ENCODE assay signal across 20 cellular contexts in the genomic region with DNA sequence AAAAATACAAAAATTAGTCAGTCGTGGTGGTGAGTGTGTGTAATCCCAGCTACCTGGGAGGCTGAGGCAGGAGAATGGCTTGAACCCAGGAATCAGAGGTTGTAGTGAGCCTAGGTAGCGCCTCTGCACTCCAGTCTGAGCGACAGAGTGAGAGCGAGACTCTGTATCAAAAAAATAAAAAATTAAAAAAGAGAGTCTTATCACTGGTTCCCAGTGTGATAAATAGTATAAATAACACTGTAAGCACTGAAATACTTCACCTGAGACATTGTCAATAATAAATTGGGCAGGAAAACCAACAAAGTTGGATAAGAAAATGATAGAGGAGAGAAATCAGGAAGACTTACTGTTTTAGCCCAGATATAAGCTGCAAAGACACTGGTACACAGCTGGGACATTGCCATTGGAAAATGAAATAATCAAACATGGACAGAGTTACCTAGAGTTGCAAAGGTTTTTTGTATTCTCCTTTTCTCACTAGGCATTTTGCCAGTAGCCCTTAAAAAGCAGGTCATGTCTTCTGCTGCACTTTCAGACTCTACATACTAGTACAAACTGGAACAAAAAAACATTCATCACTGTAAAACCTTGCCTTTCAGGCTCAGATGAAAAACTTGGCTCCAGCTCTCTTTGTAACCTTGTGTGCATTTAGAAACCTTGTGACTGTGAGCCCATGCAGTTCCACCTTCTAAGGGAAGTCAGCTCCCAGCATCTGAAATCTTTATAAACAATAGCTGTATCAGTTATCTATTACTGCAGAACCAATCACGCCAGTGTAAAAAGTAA. TPM values are rescaled to one million over a fixed set of nuclear protein-coding genes. Genes with fewer than 3 reads are reported as not detected.
"Had no signal": no experiment of that assay in that cellular context is flagged by ENCODE, and none has a peak within 500 bp of the region (broad histone marks: within the 10 kb centered on the region; RNA-seq: fewer than 3 reads in every experiment).

No MANE protein-coding gene starts in this region.

- H3K4me1 ChIP-seq: left lung, tibial artery had no signal

- H3K4me1 Mint-ChIP-seq: activated CD4-positive, alpha-beta T cell treated with anti-CD3 and anti-CD28 coated beads, Interleukin-2, amount 10 ng/mL, durations not matched to agents 24 days and 14 days; activated T-helper 17 cell treated with anti-CD3 and anti-CD28 coated beads, Interleukin-2, amount 50 U/mL, for 72 hours; nephron had no signal

- H3K9me3 ChIP-seq: left lung had no signal

- H3K27me3 ChIP-seq: left lung, tibial artery had no signal

- ATAC-seq: activated T-helper 17 cell treated with anti-CD3 and anti-CD28 coated beads, Interleukin-2, amount 50 U/mL, for 72 hours; left lung; SK-N-SH treated with all-trans-retinoic acid at 6 μM for 48 hours had no signal

- H3K27ac Mint-ChIP-seq: activated B cell treated with CpG ODN at 0.5 μM for 24 hours; activated CD4-positive, alpha-beta T cell treated with anti-CD3 and anti-CD28 coated beads, Interleukin-2, amount 10 ng/mL, durations not matched to agents 24 days and 14 days; activated naive CD4-positive, alpha-beta T cell treated with anti-CD3 and anti-CD28 coated beads for 36 hours; activated T-helper 17 cell treated with anti-CD3 and anti-CD28 coated beads, Interleukin-2, amount 50 U/mL, for 72 hours; nephron; stimulated activated naive CD8-positive, alpha-beta T cell treated with anti-CD3 and anti-CD28 coated beads, Interleukin-15, Interleukin-2, amounts not matched to agents 100 ng/mL and 50 ng/mL, for 24 hours had no signal

- H3K4me3 Mint-ChIP-seq: activated B cell treated with CpG ODN at 0.5 μM for 24 hours; activated CD4-positive, alpha-beta T cell treated with anti-CD3 and anti-CD28 coated beads, Interleukin-2, amount 10 ng/mL, durations not matched to agents 24 days and 14 days; activated naive CD4-positive, alpha-beta T cell treated with anti-CD3 and anti-CD28 coated beads for 36 hours; activated T-helper 17 cell treated with anti-CD3 and anti-CD28 coated beads, Interleukin-2, amount 50 U/mL, for 72 hours; nephron; stimulated activated naive CD8-positive, alpha-beta T cell treated with anti-CD3 and anti-CD28 coated beads, Interleukin-15, Interleukin-2, amounts not matched to agents 100 ng/mL and 50 ng/mL, for 24 hours had no signal

- H3K27ac ChIP-seq: left lung, tibial artery had no signal

- H3K4me3 ChIP-seq: left lung, tibial artery had no signal

- H3K36me3 ChIP-seq: left lung, tibial artery had no signal

- DNase-seq: activated B cell treated with CpG ODN at 0.5 μM for 24 hours; activated CD4-positive, alpha-beta T cell treated with anti-CD3 and anti-CD28 coated beads, Interleukin-2, amount 10 ng/mL, durations not matched to agents 24 days and 14 days; activated naive CD4-positive, alpha-beta T cell treated with anti-CD3 and anti-CD28 coated beads for 36 hours; activated T-cell treated with anti-CD3 and anti-CD28 coated beads for 4 hours; central memory CD4-positive, alpha-beta T cell; cortex of kidney; effector CD8-positive, alpha-beta T cell; left lung; mesenchymal stem cell; stimulated activated CD4-positive, alpha-beta T cell treated with anti-CD3 and anti-CD28 coated beads, Interleukin-4, amount 100 ng/mL, for 1 hour; stimulated activated CD8-positive, alpha-beta memory T cell treated with anti-CD3 and anti-CD28 coated beads, Interleukin-4, amount 100 ng/mL, for 48 hours; tibial artery had no signal

- H3K9me3 Mint-ChIP-seq: activated B cell treated with CpG ODN at 0.5 μM for 24 hours; activated CD4-positive, alpha-beta T cell treated with anti-CD3 and anti-CD28 coated beads, Interleukin-2, amount 10 ng/mL, durations not matched to agents 24 days and 14 days; activated naive CD4-positive, alpha-beta T cell treated with anti-CD3 and anti-CD28 coated beads for 36 hours; activated T-helper 17 cell treated with anti-CD3 and anti-CD28 coated beads, Interleukin-2, amount 50 U/mL, for 72 hours; stimulated activated naive CD8-positive, alpha-beta T cell treated with anti-CD3 and anti-CD28 coated beads, Interleukin-15, Interleukin-2, amounts not matched to agents 100 ng/mL and 50 ng/mL, for 24 hours had no signal

- H3K27me3 Mint-ChIP-seq: activated B cell treated with CpG ODN at 0.5 μM for 24 hours; activated CD4-positive, alpha-beta T cell treated with anti-CD3 and anti-CD28 coated beads, Interleukin-2, amount 10 ng/mL, durations not matched to agents 24 days and 14 days; activated T-helper 17 cell treated with anti-CD3 and anti-CD28 coated beads, Interleukin-2, amount 50 U/mL, for 72 hours; stimulated activated naive CD8-positive, alpha-beta T cell treated with anti-CD3 and anti-CD28 coated beads, Interleukin-15, Interleukin-2, amounts not matched to agents 100 ng/mL and 50 ng/mL, for 24 hours had no signal

RNA-seq across cellular contexts. Expression of a gene that starts 55.0 kb away (rescaled TPM):
- total RNA-seq: activated B cell treated with CpG ODN at 0.5 μM for 24 hours; activated CD4-positive, alpha-beta T cell treated with anti-CD3 and anti-CD28 coated beads, Interleukin-2, amount 10 ng/mL, durations not matched to agents 24 days and 14 days; activated CD8-positive, alpha-beta memory T cell treated with anti-CD3 and anti-CD28 coated beads for 36 hours; activated naive CD4-positive, alpha-beta T cell treated with anti-CD3 and anti-CD28 coated beads for 36 hours; activated T-helper 17 cell treated with anti-CD3 and anti-CD28 coated beads, Interleukin-2, amount 50 U/mL, for 72 hours; epithelial cell of proximal tubule; left lung; omental fat pad; T-helper 1 cell treated with Interleukin-12 subunit alpha and Interleukin-12 subunit beta and Interleukin-4 antibody, amounts not matched to agents 30 ng/mL and 1 ng/mL, for 36 hours had no signal
